Comparison of ENCODE assay signal across 8 cellular contexts in genomic region chr12:71780207-71780822, GRCh38. TPM values are rescaled to one million over a fixed set of nuclear protein-coding genes. Genes with fewer than 3 reads are reported as not detected.
A peak's percentile ranks its signal among the peaks of the same experiment; 100 is the strongest.
DNase-seq lines count a peak whose midpoint lies in the region; ATAC-seq, FAIRE-seq and TF ChIP-seq lines count a peak whose summit lies in the region.

No MANE protein-coding gene starts in this region.

- WGBS in right cardiac atrium = 10% methylated on average over 3 of the region's 3 CpGs
- WGBS in spleen, 5 donors = 14 to 20% (median 16%) methylated on average over 3 of the region's 3 CpGs

- H3K4me3 ChIP-seq in adipocyte (ENCODE audit: low read length) (no peak overlapping the region), right cardiac atrium (ENCODE audit: low read length) (no peak overlapping the region), spleen (no peak overlapping the region)

- H3K9me3 ChIP-seq in adipocyte (ENCODE audit: control insufficient read depth, low read length) (no peaks in the 10 kb centered on the region), right cardiac atrium (ENCODE audit: control insufficient read depth, low read length) (no peaks in the 10 kb centered on the region), spleen (no peaks in the 10 kb centered on the region)

- TF ChIP-seq POLR2A in GM12891 (IDR thresholded peaks at IDR 0.05; ENCODE audit: low read depth, low read length) (no peak), spleen (IDR thresholded peaks at IDR 0.05) (no peak)

- no peaks in the 10 kb centered on the region for H3K27me3 ChIP-seq in adipocyte (replicated peaks; ENCODE audit: control insufficient read depth, insufficient read depth, low read length)
- H3K27me3 ChIP-seq in right cardiac atrium (ENCODE audit: control insufficient read depth, insufficient read depth) = no peaks in the 10 kb centered on the region
- no peaks in the 10 kb centered on the region for H3K27me3 ChIP-seq in spleen (replicated peaks in 1 of 7)

- ATAC-seq in HG03378 (IDR thresholded peaks at IDR 0.05; ENCODE audit: unreplicated experiment) (peak; percentile 68), right cardiac atrium (peak in 1 of 2 donors; percentile 32), GM19455 (IDR thresholded peaks at IDR 0.05; ENCODE audit: unreplicated experiment) (no peak)

- H3K4me1 ChIP-seq in adipocyte (ENCODE audit: control insufficient read depth, insufficient read depth, low read length) = peaks cover 11% of the 10 kb centered on the region
- H3K4me1 ChIP-seq in right cardiac atrium (ENCODE audit: control insufficient read depth, insufficient read depth, low read length) = no peaks in the 10 kb centered on the region
- peaks cover 0 to 46% (median 21%) of the 10 kb centered on the region in 6 donors for H3K4me1 ChIP-seq in spleen

- FAIRE-seq in GM12891 (lab: Jason Lieb, UNC) = peak; percentile 23
- FAIRE-seq in RCC 7860 (lab: Jason Lieb, UNC) = peak; percentile 55

- H3K36me3 ChIP-seq in adipocyte (ENCODE audit: control insufficient read depth, insufficient read depth, low read length, severe bottlenecking) (peaks cover 61% of the 10 kb centered on the region), spleen (peaks cover 0 to 87% (median 21%) of the 10 kb centered on the region in 6 donors)

- intact Hi-C loops in right cardiac atrium (cut with DNase I) = loop anchor here in 2 of 4 donors (5.0 to 10.0 kb wide), 2 partner anchors 64 to 67 kb away; no protein-coding TSS in a partner anchor
- intact Hi-C loops in spleen (cut with DNase I; ENCODE audit: low total_unique reads) = loop anchor here (10.0 kb wide), 1 partner anchor 54 kb away; the partner anchor contains the start of gene TBC1D15

- H3K27ac ChIP-seq in right cardiac atrium (ENCODE audit: low read length) (no peak overlapping the region), spleen (peak overlapping the region in 4 of 8 donors; percentile 2 to 31 (median 9))

- TF ChIP-seq CTCF in AG09319 (IDR thresholded peaks at IDR 0.05; ENCODE audit: low read depth, low read length) (peak; percentile 69), spleen (IDR thresholded peaks at IDR 0.05 in 8 of 11, conservative IDR thresholded peaks at IDR 0.05 in 3 of 11) (peak in 10 of 11 experiments; percentile 12 to 75 (median 60))

- H3K9ac ChIP-seq in adipocyte (ENCODE audit: low read length) = peak overlapping the region; percentile 36

- DNase-seq in AG09319 (ENCODE audit: extremely low read depth, low read depth) (no peak), GM12891 (ENCODE audit: insufficient read length, low spot score) (no peak), RCC 7860 (ENCODE audit: low spot score) (peak; percentile 13), adipocyte (ENCODE audit: low read depth) (peak; percentile 85), right cardiac atrium (peak in 2 of 3 donors; percentile 27 to 52), spleen (no peak)

TF ChIP-seq in GM12891, 5 proteins besides CTCF, POLR2A, EP300 and RAD21:
- no peak for TF ChIP-seq PAX5 (IDR thresholded peaks at IDR 0.05; ENCODE audit: insufficient read depth, low read length, severe bottlenecking)
- no peak for TF ChIP-seq SPI1 (IDR thresholded peaks at IDR 0.05; ENCODE audit: low read depth, low read length)
- no peak for TF ChIP-seq POU2F2 (IDR thresholded peaks at IDR 0.05; ENCODE audit: low read depth, low read length)
- no peak for TF ChIP-seq TAF1 (IDR thresholded peaks at IDR 0.05; ENCODE audit: low read depth, low read length)
- TF ChIP-seq POLR2AphosphoS5 (IDR thresholded peaks at IDR 0.05; ENCODE audit: low read depth, low read length) = no peak

RNA-seq across cellular contexts. Expression of gene RAB21, which starts 25.7 kb away (rescaled TPM):
- 27.8 TPM for polyA plus RNA-seq in GM12891 (2012; ENCODE audit: low read depth, missing spikeins)
- total RNA-seq in right cardiac atrium (100 to 1,000 TPM; 124 to 152 (median 133) TPM), spleen (10 to 100 TPM; 25.9 to 75.4 (median 66.1) TPM)
- polyA plus RNA-seq in right cardiac atrium (51.1 TPM), spleen (10 to 100 TPM in 1 of 3 donors, 1 to 10 TPM in 2; 5.7 to 13.9 (median 8.9) TPM)

RNA-seq across cellular contexts. Expression of gene TBC1D15, which starts 59.2 kb away (rescaled TPM):
- polyA plus RNA-seq in GM12891 (2012; ENCODE audit: low read depth, missing spikeins) = 14.3 TPM
- total RNA-seq in right cardiac atrium = 10 to 100 TPM; 22.9 to 30.8 (median 28.5) TPM
- polyA plus RNA-seq in right cardiac atrium = 16.7 TPM
- 10 to 100 TPM; 53.7 to 81.9 (median 69.6) TPM for total RNA-seq in spleen
- polyA plus RNA-seq in spleen = 10 to 100 TPM; 22.4 to 29.6 (median 25.4) TPM

Comparison
In these comparisons a context has a peak if more than half of its experiments do, and no peak if none do; other contexts are left out.
1. DNase-seq: peak in RCC 7860 (single experiment), adipocyte (single experiment) and right cardiac atrium (2 of 3); none in AG09319 (single experiment), GM12891 (single experiment) and spleen (single experiment).